8 cellular contexts compared by ENCODE assay signal in the genomic region with DNA sequence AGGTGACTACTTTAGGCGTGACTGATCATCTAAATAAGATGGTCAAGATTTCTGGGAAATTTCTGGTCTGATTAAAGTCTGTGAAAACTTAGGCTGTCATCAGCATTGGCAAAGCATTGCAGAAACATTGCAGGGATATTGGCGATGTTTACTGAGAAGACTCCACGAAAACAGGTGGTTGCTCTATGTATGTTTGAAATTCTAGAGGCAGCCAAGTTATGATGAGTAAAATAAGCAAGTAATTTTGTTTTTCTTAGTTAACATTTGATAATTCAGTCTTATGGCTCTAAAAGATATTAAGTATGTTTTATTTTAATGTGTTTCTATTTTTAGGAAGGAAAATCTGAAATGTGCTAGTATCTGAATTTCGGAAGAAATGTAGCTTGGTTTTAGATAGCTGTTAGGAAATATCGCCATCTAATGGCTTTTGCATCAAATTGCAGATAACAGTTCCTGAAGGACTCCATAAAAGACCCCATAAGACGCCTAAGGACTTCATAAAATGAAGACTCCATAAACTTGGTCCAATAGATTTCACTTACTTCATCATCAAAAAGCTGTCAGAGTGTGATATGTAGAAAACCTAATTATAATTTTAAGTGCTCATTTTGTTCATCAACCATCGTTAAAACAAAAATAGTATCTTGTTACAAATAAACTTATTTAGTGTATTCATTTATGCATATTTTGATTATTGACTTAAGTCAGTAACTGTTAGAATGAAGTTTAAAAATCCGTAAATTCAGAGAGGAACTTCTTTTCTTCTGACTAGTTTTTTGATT.
DNase-seq lines count a peak whose midpoint lies in the region; ATAC-seq and TF ChIP-seq lines count a peak whose summit lies in the region.

No MANE protein-coding gene starts in this region.

- POLR2A ChIA-PET in HEK293T (lab: Yijun Ruan, JAX): interaction anchor here (0.7 kb wide), 1 partner anchor 782 kb away, joined by 4 read pairs; a partner anchor contains a TSS

- peaks cover 3% of the 10 kb centered on the region for H3K27me3 Mint-ChIP-seq in type B pancreatic cell

- DNase-seq in Caki2 (ENCODE audit: low read depth) (peak; percentile 10), HEK293T (ENCODE audit: extremely low spot score) (peak; percentile 53), RKO (ENCODE audit: low spot score) (peak; percentile 47), foreskin melanocyte (peak; percentile 19), type B pancreatic cell (ENCODE audit: extremely low spot score, unreplicated experiment) (no peak), activated T-cell treated with anti-CD3 and anti-CD28 coated beads for 4 hours (no peak)
- DNase-seq in activated CD4-positive, alpha-beta T cell treated with anti-CD3 and anti-CD28 coated beads for 4 hours: no peak

- no peak for ATAC-seq in GM19467 (IDR thresholded peaks at IDR 0.05; ENCODE audit: unreplicated experiment)

- peaks cover 10% of the 10 kb centered on the region for H3K4me1 Mint-ChIP-seq in type B pancreatic cell (ENCODE audit: unreplicated experiment)

- H3K36me3 Mint-ChIP-seq in type B pancreatic cell: no peaks in the 10 kb centered on the region

- in situ Hi-C loops in Caki2 (cut with HindIII; ENCODE audit: low pct_unique_long_range_greater_than_20kb, low sequenced_read_pairs): no loop called here

- H3K27ac Mint-ChIP-seq in type B pancreatic cell: no peak overlapping the region

- CTCF ChIA-PET in HEK293T (lab: Yijun Ruan, JAX): interaction anchor here (0.6 to 1.7 kb wide), 5 partner anchors 120 to 705 kb away, joined by 3 to 8 read pairs (median 3); a partner anchor contains a TSS

- no peak overlapping the region for H3K4me3 Mint-ChIP-seq in type B pancreatic cell

- peak; percentile 85 for TF ChIP-seq CTCF in type B pancreatic cell (conservative IDR thresholded peaks at IDR 0.05)

- H3K9me3 Mint-ChIP-seq in type B pancreatic cell: no peaks in the 10 kb centered on the region

TF ChIP-seq in HEK293T, 16 proteins besides CTCF, POLR2A, EP300 and RAD21:
- TF ChIP-seq HDGF (IDR thresholded peaks at IDR 0.05; ENCODE audit: borderline replicate concordance): no peak
- TF ChIP-seq FOXA1 (IDR thresholded peaks at IDR 0.05): no peak

Comparison
In these comparisons a context has a peak if more than half of its experiments do, and no peak if none do; other contexts are left out.
1. DNase-seq: peak in Caki2 (single experiment), HEK293T (single experiment), RKO (single experiment) and foreskin melanocyte (single experiment); none in type B pancreatic cell (single experiment), activated CD4-positive, alpha-beta T cell treated with anti-CD3 and anti-CD28 coated beads for 4 hours (0 of 2) and activated T-cell treated with anti-CD3 and anti-CD28 coated beads for 4 hours (single experiment).